ENCODE assay signal across 1 cellular context in genomic region chr10:70835895-70836294, GRCh38.
A peak's percentile ranks its signal among the peaks of the same experiment; 100 is the strongest.
TF ChIP-seq lines count a peak whose summit lies in the region.

No MANE protein-coding gene starts in this region.

TF ChIP-seq in liver, 16 proteins besides CTCF, POLR2A, EP300 and RAD21 (continued from another document):
- TF ChIP-seq REST (IDR thresholded peaks at IDR 0.05) = peak; percentile 48
- peak; percentile 55 for TF ChIP-seq HNF4G (IDR thresholded peaks at IDR 0.05)
- no peak for TF ChIP-seq FOXA2 (IDR thresholded peaks at IDR 0.05)
- TF ChIP-seq RXRA (IDR thresholded peaks at IDR 0.05) = peak; percentile 83 to 84
- peak in 1 of 2 donors; percentile 67 for TF ChIP-seq JUND (IDR thresholded peaks at IDR 0.05)
- TF ChIP-seq ZBTB33 (IDR thresholded peaks at IDR 0.05) = peak; percentile 39
- TF ChIP-seq SP1 (IDR thresholded peaks at IDR 0.05) = peak; percentile 78
- peak; percentile 11 for TF ChIP-seq ATF3 (IDR thresholded peaks at IDR 0.05)
- peak; percentile 50 for TF ChIP-seq MAX (IDR thresholded peaks at IDR 0.05)
- TF ChIP-seq HNF4A (conservative IDR thresholded peaks at IDR 0.05) = peak; percentile 80 to 87
- no peak for TF ChIP-seq NR2F2 (IDR thresholded peaks at IDR 0.05)
